In the genomic region with DNA sequence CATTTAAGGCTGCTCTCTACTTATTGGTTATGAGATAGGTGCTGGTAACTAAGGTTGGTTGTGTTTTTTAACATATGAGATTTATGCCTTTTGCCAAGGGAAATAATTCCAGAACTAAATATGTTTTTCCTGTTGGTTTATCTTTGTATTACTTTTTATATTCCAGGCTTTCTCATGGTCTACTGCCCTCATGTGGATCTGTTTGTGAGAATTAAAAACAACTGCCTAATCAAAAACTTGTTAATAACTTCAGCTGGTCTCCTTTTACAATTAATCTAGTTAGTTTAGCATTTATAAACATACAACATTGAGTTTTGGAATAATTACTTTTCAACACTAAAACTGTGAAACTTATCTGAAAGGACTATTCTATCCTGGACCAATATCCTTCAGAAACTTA, we compare ENCODE assay signal across 23 cellular contexts.
DNase-seq lines count a peak whose midpoint lies in the region; ATAC-seq and TF ChIP-seq lines count a peak whose summit lies in the region.
"Had no signal": no experiment of that assay in that cellular context is flagged by ENCODE, and none has a peak within 500 bp of the region (broad histone marks: within the 10 kb centered on the region; RNA-seq: fewer than 3 reads in every experiment).

No MANE protein-coding gene starts in this region.

- H3K27ac ChIP-seq in heart right ventricle (no peak overlapping the region), right cardiac atrium (ENCODE audit: low read length) (no peak overlapping the region)
- H3K27ac ChIP-seq: BLaER1, KMS-11, vagina had no signal

- H3K36me3 ChIP-seq in heart right ventricle = no peaks in the 10 kb centered on the region
- H3K36me3 ChIP-seq: BLaER1, vagina had no signal

- H3K9me3 ChIP-seq in heart right ventricle = no peaks in the 10 kb centered on the region
- H3K9me3 ChIP-seq in right cardiac atrium (ENCODE audit: control insufficient read depth, low read length) = no peaks in the 10 kb centered on the region
- H3K9me3 ChIP-seq: BLaER1, vagina had no signal

- H3K4me1 ChIP-seq in heart right ventricle (peaks cover 0 to 16% (median 0%) of the 10 kb centered on the region in 9 donors), right cardiac atrium (ENCODE audit: control insufficient read depth, insufficient read depth, low read length) (no peaks in the 10 kb centered on the region)
- H3K4me1 ChIP-seq: BLaER1, vagina had no signal

- H3K27me3 ChIP-seq in heart right ventricle (no peaks in the 10 kb centered on the region), right cardiac atrium (ENCODE audit: control insufficient read depth, insufficient read depth) (no peaks in the 10 kb centered on the region)
- H3K27me3 ChIP-seq: BLaER1, vagina had no signal

- ATAC-seq in heart right ventricle (no peak), right cardiac atrium (no peak), SK-N-SH treated with all-trans-retinoic acid at 6 μM for 48 hours (peak; percentile 26; the same call in 1 of the 3 replicates), HG02623 (IDR thresholded peaks at IDR 0.05; ENCODE audit: unreplicated experiment) (no peak), GM19397 (IDR thresholded peaks at IDR 0.05; ENCODE audit: unreplicated experiment) (no peak)
- ATAC-seq: stimulated activated naive CD8-positive, alpha-beta T cell treated with anti-CD3 and anti-CD28 coated beads, Interleukin-15, amount 100 ng/mL, for 72 hours had no signal

- DNase-seq in heart right ventricle (no peak), right cardiac atrium (no peak), foreskin melanocyte (peak; percentile 8)
- DNase-seq in stimulated activated CD4-positive, alpha-beta T cell treated with anti-CD3 and anti-CD28 coated beads, Interleukin-2, amount 100 ng/mL, for 48 hours = no peak
- no peak for DNase-seq in effector CD4-positive, alpha-beta T cell
- DNase-seq: activated CD4-positive, alpha-beta T cell treated with anti-CD3 and anti-CD28 coated beads for 4 hours; activated effector memory CD4-positive, alpha-beta T cell treated with anti-CD3 and anti-CD28 coated beads, Interleukin-2, amount 50 U/mL, for 16 hours; activated naive CD8-positive, alpha-beta T cell treated with anti-CD3 and anti-CD28 coated beads, Interleukin-2, amount 10 ng/mL, durations not matched to agents 7 days and 5 days; activated T-cell treated with anti-CD3 and anti-CD28 coated beads, Interleukin-2, amount 50 U/mL, for 1 hour; cerebellar nuclear complex; COR-L47; DMS79 treated with DMSO at 0.1 percent for 48 hours; HCEC 1CT; NCI-H1436 treated with DMSO at 0.1 percent for 48 hours; NCI-H446 treated with DMSO at 0.1 percent for 48 hours; OCI-M1; stimulated activated naive CD8-positive, alpha-beta T cell treated with anti-CD3 and anti-CD28 coated beads, Interleukin-15, amount 100 ng/mL, for 72 hours had no signal

- intact Hi-C loops in heart right ventricle (cut with DNase I) = loop anchor here in 1 of 10 donors (10.0 kb wide), 1 partner anchor 164 kb away; no protein-coding TSS in a partner anchor
- intact Hi-C loops in right cardiac atrium (cut with DNase I) = no loop called here

- H3K4me3 ChIP-seq in heart right ventricle = no peak overlapping the region
- no peak overlapping the region for H3K4me3 ChIP-seq in right cardiac atrium (ENCODE audit: low read length)
- H3K4me3 ChIP-seq: BLaER1, vagina had no signal

- TF ChIP-seq CTCF in heart right ventricle (IDR thresholded peaks at IDR 0.05) = peak in 6 of 9 donors; percentile 23 to 51 (median 32)

TF ChIP-seq in SK-N-SH treated with all-trans-retinoic acid at 6 μM for 48 hours, 23 proteins besides CTCF, POLR2A, EP300 and RAD21:
- TF ChIP-seq ISL1 (CRISPR knock-in tag; IDR thresholded peaks at IDR 0.05) = no peak
- TF ChIP-seq, protein P1, sequence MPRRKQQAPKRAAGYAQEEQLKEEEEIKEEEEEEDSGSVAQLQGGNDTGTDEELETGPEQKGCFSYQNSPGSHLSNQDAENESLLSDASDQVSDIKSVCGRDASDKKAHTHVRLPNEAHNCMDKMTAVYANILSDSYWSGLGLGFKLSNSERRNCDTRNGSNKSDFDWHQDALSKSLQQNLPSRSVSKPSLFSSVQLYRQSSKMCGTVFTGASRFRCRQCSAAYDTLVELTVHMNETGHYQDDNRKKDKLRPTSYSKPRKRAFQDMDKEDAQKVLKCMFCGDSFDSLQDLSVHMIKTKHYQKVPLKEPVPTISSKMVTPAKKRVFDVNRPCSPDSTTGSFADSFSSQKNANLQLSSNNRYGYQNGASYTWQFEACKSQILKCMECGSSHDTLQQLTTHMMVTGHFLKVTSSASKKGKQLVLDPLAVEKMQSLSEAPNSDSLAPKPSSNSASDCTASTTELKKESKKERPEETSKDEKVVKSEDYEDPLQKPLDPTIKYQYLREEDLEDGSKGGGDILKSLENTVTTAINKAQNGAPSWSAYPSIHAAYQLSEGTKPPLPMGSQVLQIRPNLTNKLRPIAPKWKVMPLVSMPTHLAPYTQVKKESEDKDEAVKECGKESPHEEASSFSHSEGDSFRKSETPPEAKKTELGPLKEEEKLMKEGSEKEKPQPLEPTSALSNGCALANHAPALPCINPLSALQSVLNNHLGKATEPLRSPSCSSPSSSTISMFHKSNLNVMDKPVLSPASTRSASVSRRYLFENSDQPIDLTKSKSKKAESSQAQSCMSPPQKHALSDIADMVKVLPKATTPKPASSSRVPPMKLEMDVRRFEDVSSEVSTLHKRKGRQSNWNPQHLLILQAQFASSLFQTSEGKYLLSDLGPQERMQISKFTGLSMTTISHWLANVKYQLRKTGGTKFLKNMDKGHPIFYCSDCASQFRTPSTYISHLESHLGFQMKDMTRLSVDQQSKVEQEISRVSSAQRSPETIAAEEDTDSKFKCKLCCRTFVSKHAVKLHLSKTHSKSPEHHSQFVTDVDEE (CRISPR knock-in tag; IDR thresholded peaks at IDR 0.05) = no peak
- TF ChIP-seq, protein P2, sequence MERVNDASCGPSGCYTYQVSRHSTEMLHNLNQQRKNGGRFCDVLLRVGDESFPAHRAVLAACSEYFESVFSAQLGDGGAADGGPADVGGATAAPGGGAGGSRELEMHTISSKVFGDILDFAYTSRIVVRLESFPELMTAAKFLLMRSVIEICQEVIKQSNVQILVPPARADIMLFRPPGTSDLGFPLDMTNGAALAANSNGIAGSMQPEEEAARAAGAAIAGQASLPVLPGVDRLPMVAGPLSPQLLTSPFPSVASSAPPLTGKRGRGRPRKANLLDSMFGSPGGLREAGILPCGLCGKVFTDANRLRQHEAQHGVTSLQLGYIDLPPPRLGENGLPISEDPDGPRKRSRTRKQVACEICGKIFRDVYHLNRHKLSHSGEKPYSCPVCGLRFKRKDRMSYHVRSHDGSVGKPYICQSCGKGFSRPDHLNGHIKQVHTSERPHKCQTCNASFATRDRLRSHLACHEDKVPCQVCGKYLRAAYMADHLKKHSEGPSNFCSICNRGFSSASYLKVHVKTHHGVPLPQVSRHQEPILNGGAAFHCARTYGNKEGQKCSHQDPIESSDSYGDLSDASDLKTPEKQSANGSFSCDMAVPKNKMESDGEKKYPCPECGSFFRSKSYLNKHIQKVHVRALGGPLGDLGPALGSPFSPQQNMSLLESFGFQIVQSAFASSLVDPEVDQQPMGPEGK (CRISPR knock-in tag; IDR thresholded peaks at IDR 0.05; ENCODE audit: borderline replicate concordance) = no peak
- no peak for TF ChIP-seq TOX (CRISPR knock-in tag; IDR thresholded peaks at IDR 0.05; ENCODE audit: borderline replicate concordance)
- TF ChIP-seq ZFP30 (CRISPR knock-in tag; IDR thresholded peaks at IDR 0.05) = no peak
- TF ChIP-seq, protein P3, sequence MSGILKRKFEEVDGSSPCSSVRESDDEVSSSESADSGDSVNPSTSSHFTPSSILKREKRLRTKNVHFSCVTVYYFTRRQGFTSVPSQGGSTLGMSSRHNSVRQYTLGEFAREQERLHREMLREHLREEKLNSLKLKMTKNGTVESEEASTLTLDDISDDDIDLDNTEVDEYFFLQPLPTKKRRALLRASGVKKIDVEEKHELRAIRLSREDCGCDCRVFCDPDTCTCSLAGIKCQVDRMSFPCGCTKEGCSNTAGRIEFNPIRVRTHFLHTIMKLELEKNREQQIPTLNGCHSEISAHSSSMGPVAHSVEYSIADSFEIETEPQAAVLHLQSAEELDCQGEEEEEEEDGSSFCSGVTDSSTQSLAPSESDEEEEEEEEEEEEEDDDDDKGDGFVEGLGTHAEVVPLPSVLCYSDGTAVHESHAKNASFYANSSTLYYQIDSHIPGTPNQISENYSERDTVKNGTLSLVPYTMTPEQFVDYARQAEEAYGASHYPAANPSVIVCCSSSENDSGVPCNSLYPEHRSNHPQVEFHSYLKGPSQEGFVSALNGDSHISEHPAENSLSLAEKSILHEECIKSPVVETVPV (CRISPR knock-in tag; IDR thresholded peaks at IDR 0.05) = no peak
- no peak for TF ChIP-seq CSDC2 (CRISPR knock-in tag; IDR thresholded peaks at IDR 0.05)
- TF ChIP-seq OSR1 (CRISPR knock-in tag; IDR thresholded peaks at IDR 0.05) = no peak
- no peak for TF ChIP-seq BACH2 (CRISPR knock-in tag; IDR thresholded peaks at IDR 0.05; ENCODE audit: borderline replicate concordance)
